ENCODE assay signal across 25 cellular contexts in the genomic region with DNA sequence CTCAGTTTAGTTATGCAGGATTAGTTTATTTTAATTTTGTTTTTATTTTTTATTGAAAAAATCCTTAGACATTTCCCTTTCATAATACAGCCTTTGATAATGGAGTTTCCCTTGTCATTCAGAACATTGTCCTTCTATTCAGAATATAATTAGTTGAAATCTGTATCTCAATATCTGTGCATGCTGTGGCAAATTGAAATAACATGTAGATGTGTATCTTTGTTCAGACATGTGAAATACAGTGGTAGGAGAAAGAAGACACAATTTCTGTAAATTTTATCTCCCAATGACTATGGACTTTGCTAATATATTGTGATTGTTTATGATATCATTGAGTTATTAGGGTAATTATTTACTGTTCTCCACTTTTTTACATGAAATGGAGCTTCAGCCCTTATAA.
"Had no signal": no experiment of that assay in that cellular context is flagged by ENCODE, and none has a peak within 500 bp of the region (broad histone marks: within the 10 kb centered on the region; RNA-seq: fewer than 3 reads in every experiment).

No MANE protein-coding gene starts in this region.

- H3K79me2 ChIP-seq: parathyroid adenoma had no signal

- ATAC-seq: natural killer cell; psoas muscle; right cardiac atrium; right lobe of liver; stimulated activated effector memory CD8-positive, alpha-beta T cell treated with anti-CD3 and anti-CD28 coated beads, Interleukin-12 subunit alpha, Interleukin-12 subunit beta, amount 100 ng/mL, for 72 hours; stimulated activated naive B cell treated with anti-CD40 and anti-IgM and Interleukin-4, amounts not matched to agents 10 μg/mL and 1 μg/mL and 100 μg/mL, for 72 hours had no signal

- H2AFZ ChIP-seq: neural progenitor cell, parathyroid adenoma had no signal

- H3K36me3 ChIP-seq: neural progenitor cell, ovary, right lobe of liver, sigmoid colon, stomach, thoracic aorta, thyroid gland, tibial nerve, upper lobe of left lung, vagina had no signal

- H3K4me1 ChIP-seq: neural progenitor cell, parathyroid adenoma, psoas muscle, right lobe of liver, sigmoid colon, stomach, thyroid gland, tibial nerve, upper lobe of left lung, vagina had no signal

- H3K4me3 ChIP-seq: neural progenitor cell, ovary, psoas muscle, right lobe of liver, sigmoid colon, stomach, thoracic aorta, thyroid gland, tibial nerve, upper lobe of left lung, vagina had no signal

- H3K27me3 ChIP-seq: neural progenitor cell, ovary, right lobe of liver, sigmoid colon, stomach, thyroid gland, tibial nerve, upper lobe of left lung, vagina had no signal

- H3K27ac ChIP-seq: neural progenitor cell, ovary, parathyroid adenoma, psoas muscle, right lobe of liver, sigmoid colon, stomach, thoracic aorta, thyroid gland, tibial nerve, upper lobe of left lung, vagina had no signal

- H3K9me3 ChIP-seq: ovary, psoas muscle, right lobe of liver, sigmoid colon, stomach, thoracic aorta, thyroid gland, tibial nerve, upper lobe of left lung, vagina had no signal

- H3K9ac ChIP-seq: neural progenitor cell, parathyroid adenoma had no signal

- H3K4me2 ChIP-seq: neural progenitor cell had no signal

- DNase-seq: natural killer cell; occipital lobe; ovary; posterior cingulate gyrus; psoas muscle; right cardiac atrium; right lobe of liver; sigmoid colon; small intestine; stimulated activated CD4-positive, alpha-beta T cell treated with anti-CD3 and anti-CD28 coated beads, Interleukin-15, amount 100 ng/mL, for 24 hours; stimulated activated CD4-positive, alpha-beta T cell treated with anti-CD3 and anti-CD28 coated beads, Interleukin-2, amount 100 ng/mL, for 24 hours; stimulated activated CD4-positive, alpha-beta T cell treated with anti-CD3 and anti-CD28 coated beads, Interleukin-2, amount 100 ng/mL, for 48 hours; stimulated activated CD4-positive, alpha-beta T cell treated with anti-CD3 and anti-CD28 coated beads, Interleukin-4, amount 100 ng/mL, for 24 hours; stimulated activated naive B cell treated with anti-CD40 and anti-IgM and Interleukin-4, amounts not matched to agents 10 μg/mL and 1 μg/mL and 100 μg/mL, for 72 hours; stimulated activated naive CD4-positive, alpha-beta T cell treated with Interleukin-2 at 50 U/mL for 16 hours; stomach; thyroid gland; trophoblast cell; upper lobe of left lung had no signal
